Comparison of ENCODE assay signal across 22 cellular contexts in the genomic region with DNA sequence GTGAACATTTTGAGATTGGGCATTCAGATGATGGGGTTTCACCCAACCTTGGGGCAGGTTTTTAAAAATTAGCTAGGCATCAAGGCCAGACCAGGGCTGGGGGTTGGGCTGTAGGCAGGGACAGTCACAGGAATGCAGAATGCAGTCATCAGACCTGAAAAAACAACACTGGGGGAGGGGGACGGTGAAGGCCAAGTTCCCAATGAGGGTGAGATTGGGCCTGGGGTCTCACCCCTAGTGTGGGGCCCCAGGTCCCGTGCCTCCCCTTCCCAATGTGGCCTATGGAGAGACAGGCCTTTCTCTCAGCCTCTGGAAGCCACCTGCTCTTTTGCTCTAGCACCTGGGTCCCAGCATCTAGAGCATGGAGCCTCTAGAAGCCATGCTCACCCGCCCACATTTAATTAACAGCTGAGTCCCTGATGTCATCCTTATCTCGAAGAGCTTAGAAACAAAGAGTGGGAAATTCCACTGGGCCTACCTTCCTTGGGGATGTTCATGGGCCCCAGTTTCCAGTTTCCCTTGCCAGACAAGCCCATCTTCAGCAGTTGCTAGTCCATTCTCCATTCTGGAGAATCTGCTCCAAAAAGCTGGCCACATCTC. TPM values are rescaled to one million over a fixed set of nuclear protein-coding genes. Genes with fewer than 3 reads are reported as not detected.
DNase-seq lines count a peak whose midpoint lies in the region; ATAC-seq and TF ChIP-seq lines count a peak whose summit lies in the region.
"Had no signal": no experiment of that assay in that cellular context is flagged by ENCODE, and none has a peak within 500 bp of the region (broad histone marks: within the 10 kb centered on the region; RNA-seq: fewer than 3 reads in every experiment).

No MANE protein-coding gene starts in this region.

- DNase-seq in A172 (ENCODE audit: low spot score) (peak; percentile 41), HuH-7 (ENCODE audit: low spot score) (peak; percentile 55), body of pancreas (peak; percentile 24 to 33 (median 30)), mesothelial cell of epicardium (ENCODE audit: low spot score in 2 of 2, unreplicated experiment in 2 of 2) (no peak), NCI-H510A treated with DMSO at 0.1 percent for 48 hours (lab: John Stamatoyannopoulos, UW) (no peak), NCI-H526 treated with DMSO at 0.1 percent for 48 hours (lab: John Stamatoyannopoulos, UW) (no peak), T1000 (lab: John Stamatoyannopoulos, UW) (no peak), NCI-H446 treated with DMSO at 0.1 percent for 48 hours (lab: John Stamatoyannopoulos, UW) (no peak)
- DNase-seq: activated CD8-positive, alpha-beta T cell treated with anti-CD3 and anti-CD28 coated beads, Interleukin-2, amount 10 ng/mL, durations not matched to agents 7 days and 5 days; activated T-cell treated with anti-CD3 and anti-CD28 coated beads, Interleukin-2, amount 50 U/mL, for 4 hours; glutamatergic neuron; HFFc6; right cardiac atrium; SK-N-SH; stimulated activated CD4-positive, alpha-beta T cell treated with anti-CD3 and anti-CD28 coated beads, Interleukin-15, amount 100 ng/mL, for 24 hours; T-helper 9 cell had no signal

- no peaks in the 10 kb centered on the region for H3K36me3 Mint-ChIP-seq in mesothelial cell of epicardium
- H3K36me3 Mint-ChIP-seq: activated naive CD4-positive, alpha-beta T cell treated with anti-CD3 and anti-CD28 coated beads, Interleukin-2, amount 50 U/mL, for 72 hours had no signal

- ATAC-seq in body of pancreas = peak; percentile 57
- ATAC-seq: activated CD8-positive, alpha-beta T cell treated with anti-CD3 and anti-CD28 coated beads, Interleukin-2, amount 10 ng/mL, durations not matched to agents 7 days and 5 days; activated naive CD4-positive, alpha-beta T cell treated with anti-CD3 and anti-CD28 coated beads, Interleukin-2, amount 50 U/mL, for 72 hours; activated T-cell treated with anti-CD3 and anti-CD28 coated beads, Interleukin-2, amount 50 U/mL, for 4 hours; left lung; right cardiac atrium had no signal

- intact Hi-C loops in body of pancreas (cut with DNase I) = no loop called here

- no peak for TF ChIP-seq CTCF in body of pancreas (IDR thresholded peaks at IDR 0.05)
- no peak for TF ChIP-seq CTCF in mesothelial cell of epicardium (IDR thresholded peaks at IDR 0.05; ENCODE audit: unreplicated experiment)

- no peak overlapping the region for H3K4me3 Mint-ChIP-seq in mesothelial cell of epicardium
- H3K4me3 Mint-ChIP-seq: activated CD8-positive, alpha-beta T cell treated with anti-CD3 and anti-CD28 coated beads, Interleukin-2, amount 10 ng/mL, durations not matched to agents 7 days and 5 days; activated T-cell treated with anti-CD3 and anti-CD28 coated beads, Interleukin-2, amount 50 U/mL, for 4 hours; HFFc6; IgD-negative memory B cell had no signal

- WGBS in body of pancreas, 2 donors = 67 to 77% methylated on average over 4 of the region's 4 CpGs

- H3K4me1 ChIP-seq in body of pancreas = peaks cover 11% of the 10 kb centered on the region

- no peaks in the 10 kb centered on the region for H3K27me3 Mint-ChIP-seq in mesothelial cell of epicardium (ENCODE audit: low read depth)
- H3K27me3 Mint-ChIP-seq: IgD-negative memory B cell had no signal

- no peaks in the 10 kb centered on the region for H3K9me3 ChIP-seq in body of pancreas
- H3K9me3 ChIP-seq: BLaER1 treated with 17β-estradiol and CSF1 and Interleukin-3, amounts not matched to agents 10 nM and 100 nM; left lung; SK-N-SH; suprapubic skin had no signal

- H3K27ac ChIP-seq in body of pancreas = peak overlapping the region in 2 of 4 donors; percentile 10 to 47
- H3K27ac ChIP-seq: BLaER1 treated with 17β-estradiol and CSF1 and Interleukin-3, amounts not matched to agents 10 nM and 100 nM; left lung; suprapubic skin had no signal

- peaks cover 28% of the 10 kb centered on the region for H3K4me1 Mint-ChIP-seq in mesothelial cell of epicardium
- H3K4me1 Mint-ChIP-seq: IgD-negative memory B cell had no signal

- H3K27ac Mint-ChIP-seq in mesothelial cell of epicardium = peak overlapping the region; percentile 67
- H3K27ac Mint-ChIP-seq: activated CD8-positive, alpha-beta T cell treated with anti-CD3 and anti-CD28 coated beads, Interleukin-2, amount 10 ng/mL, durations not matched to agents 7 days and 5 days; activated naive CD4-positive, alpha-beta T cell treated with anti-CD3 and anti-CD28 coated beads, Interleukin-2, amount 50 U/mL, for 72 hours; HFFc6; IgD-negative memory B cell had no signal

- no peaks in the 10 kb centered on the region for H3K9me3 Mint-ChIP-seq in mesothelial cell of epicardium
- H3K9me3 Mint-ChIP-seq: activated naive CD4-positive, alpha-beta T cell treated with anti-CD3 and anti-CD28 coated beads, Interleukin-2, amount 50 U/mL, for 72 hours; activated T-cell treated with anti-CD3 and anti-CD28 coated beads, Interleukin-2, amount 50 U/mL, for 4 hours; HFFc6; IgD-negative memory B cell had no signal

- H3K4me3 ChIP-seq in body of pancreas = no peak overlapping the region
- H3K4me3 ChIP-seq: BLaER1 treated with 17β-estradiol and CSF1 and Interleukin-3, amounts not matched to agents 10 nM and 100 nM; left lung; suprapubic skin had no signal

- no peaks in the 10 kb centered on the region for H3K27me3 ChIP-seq in body of pancreas
- H3K27me3 ChIP-seq: BLaER1 treated with 17β-estradiol and CSF1 and Interleukin-3, amounts not matched to agents 10 nM and 100 nM; left lung; suprapubic skin had no signal

- TF ChIP-seq POLR2A in body of pancreas (IDR thresholded peaks at IDR 0.05) = no peak

- no peaks in the 10 kb centered on the region for H3K36me3 ChIP-seq in body of pancreas (replicated peaks in 1 of 2; ENCODE audit: insufficient read depth in 1 of 2, low read depth in 2 of 2)
- H3K36me3 ChIP-seq: BLaER1 treated with 17β-estradiol and CSF1 and Interleukin-3, amounts not matched to agents 10 nM and 100 nM; left lung; suprapubic skin had no signal

RNA-seq across cellular contexts. Expression of a gene that starts 6.1 kb away (rescaled TPM):
- not detected in 2 replicates for total RNA-seq in A172 (2014; rRNA removed; shearing (Covaris generic))
- not detected for total RNA-seq in body of pancreas
- 0.09 to 0.11 TPM in 2 of 3 replicates, not detected in the other for total RNA-seq in mesothelial cell of epicardium
- total RNA-seq: activated CD8-positive, alpha-beta T cell treated with anti-CD3 and anti-CD28 coated beads, Interleukin-2, amount 10 ng/mL, durations not matched to agents 7 days and 5 days; activated naive CD4-positive, alpha-beta T cell treated with anti-CD3 and anti-CD28 coated beads, Interleukin-2, amount 50 U/mL, for 72 hours; activated T-cell treated with anti-CD3 and anti-CD28 coated beads, Interleukin-2, amount 50 U/mL, for 4 hours; HFFc6; left lung; NCI-H460; right cardiac atrium; suprapubic skin had no signal

RNA-seq across cellular contexts. Expression of a gene that starts 8.4 kb away (rescaled TPM):
- total RNA-seq in A172 (2014; rRNA removed; shearing (Covaris generic)) = not detected in 2 replicates
- total RNA-seq in body of pancreas (not detected), mesothelial cell of epicardium (not detected in 3 replicates)
- total RNA-seq: activated CD8-positive, alpha-beta T cell treated with anti-CD3 and anti-CD28 coated beads, Interleukin-2, amount 10 ng/mL, durations not matched to agents 7 days and 5 days; activated naive CD4-positive, alpha-beta T cell treated with anti-CD3 and anti-CD28 coated beads, Interleukin-2, amount 50 U/mL, for 72 hours; activated T-cell treated with anti-CD3 and anti-CD28 coated beads, Interleukin-2, amount 50 U/mL, for 4 hours; HFFc6; left lung; NCI-H460; right cardiac atrium; suprapubic skin had no signal

Comparison
In these comparisons a context has a peak if more than half of its experiments do, and no peak if none do; other contexts are left out.
1. DNase-seq: peak in A172 (single experiment), HuH-7 (single experiment) and body of pancreas (4 of 4); none in mesothelial cell of epicardium (0 of 2), NCI-H510A treated with DMSO at 0.1 percent for 48 hours (single experiment), NCI-H526 treated with DMSO at 0.1 percent for 48 hours (single experiment), T1000 (single experiment) and NCI-H446 treated with DMSO at 0.1 percent for 48 hours (single experiment).